Comparison of ENCODE assay signal across 27 cellular contexts in genomic region chr3:184142199-184142598, GRCh38. TPM values are rescaled to one million over a fixed set of nuclear protein-coding genes. Genes with fewer than 3 reads are reported as not detected.
"Had no signal": no experiment of that assay in that cellular context is flagged by ENCODE, and none has a peak within 500 bp of the region (broad histone marks: within the 10 kb centered on the region; RNA-seq: fewer than 3 reads in every experiment).

No MANE protein-coding gene starts in this region.

- H3K4me3 Mint-ChIP-seq: naive thymus-derived CD4-positive, alpha-beta T cell; nephron progenitor cell; type B pancreatic cell had no signal

- H3K4me3 ChIP-seq: coronary artery, heart left ventricle, lung, sigmoid colon, skin epidermis, suprapubic skin, thyroid gland had no signal

- H3K9me3 ChIP-seq: heart left ventricle, sigmoid colon, suprapubic skin, thyroid gland had no signal

- H3K9me3 Mint-ChIP-seq: naive thymus-derived CD4-positive, alpha-beta T cell; nephron progenitor cell; type B pancreatic cell had no signal

- H3K27ac Mint-ChIP-seq: nephron progenitor cell, type B pancreatic cell had no signal

- ATAC-seq: esophagus mucosa; heart left ventricle; left colon; left ventricle myocardium superior; naive thymus-derived CD4-positive, alpha-beta T cell; stimulated activated naive CD8-positive, alpha-beta T cell treated with anti-CD3 and anti-CD28 coated beads, Interleukin-15, Interleukin-2, amounts not matched to agents 100 U/mL and 50 U/mL, for 24 hours had no signal

- H3K4me1 ChIP-seq: parathyroid adenoma had no signal

- H3K27ac ChIP-seq: coronary artery, heart left ventricle, parathyroid adenoma, sigmoid colon, skin epidermis, suprapubic skin, thyroid gland had no signal

- H3K27me3 ChIP-seq: heart left ventricle, sigmoid colon, suprapubic skin, thyroid gland had no signal

- DNase-seq: effector CD4-positive, alpha-beta T cell; heart left ventricle; hippocampal formation; left colon; left ventricle myocardium superior; mesenchymal stem cell; naive thymus-derived CD4-positive, alpha-beta T cell; nephron progenitor cell; sigmoid colon; stimulated activated CD4-positive, alpha-beta T cell treated with anti-CD3 and anti-CD28 coated beads, Interleukin-12 subunit alpha, Interleukin-12 subunit beta, amount 100 ng/mL, for 4 hours; stimulated activated naive CD8-positive, alpha-beta T cell treated with anti-CD3 and anti-CD28 coated beads, Interleukin-15, Interleukin-2, amounts not matched to agents 100 U/mL and 50 U/mL, for 24 hours; thyroid gland had no signal

- H3K27me3 Mint-ChIP-seq: naive thymus-derived CD4-positive, alpha-beta T cell; type B pancreatic cell had no signal

RNA-seq across cellular contexts. Expression of gene HTR3E, which starts 45.3 kb away (rescaled TPM):
- total RNA-seq: dermis microvascular lymphatic vessel endothelial cell; esophagus mucosa; fibroblast of lung; frontal cortex; glomerular endothelial cell; heart left ventricle; kidney epithelial cell; left ventricle myocardium superior; lung; mononuclear cell; naive thymus-derived CD4-positive, alpha-beta T cell; omental fat pad; pulmonary artery endothelial cell; sigmoid colon; thyroid gland had no signal
- polyA plus RNA-seq: fibroblast of lung; heart left ventricle; lung; naive thymus-derived CD4-positive, alpha-beta T cell had no signal
